ENCODE assay signal across 7 cellular contexts in genomic region chr15:88243895-88244787, GRCh38. TPM values are rescaled to one million over a fixed set of nuclear protein-coding genes. Genes with fewer than 3 reads are reported as not detected.
DNase-seq lines count a peak whose midpoint lies in the region; ATAC-seq and TF ChIP-seq lines count a peak whose summit lies in the region.

No MANE protein-coding gene starts in this region.

- no peak overlapping the region for H3K14ac ChIP-seq in mesenchymal stem cell (ENCODE audit: low read length in 2 of 2)

- no peaks in the 10 kb centered on the region for H3F3A ChIP-seq in DOHH2 (ENCODE audit: control insufficient read depth, insufficient read depth)
- H3F3A ChIP-seq in MM.1S (ENCODE audit: insufficient read depth, low read length): peaks cover 7% of the 10 kb centered on the region; the same call in 1 of the 2 replicates

- H3K27me3 ChIP-seq in DOHH2 (ENCODE audit: control insufficient read depth, low read length) (no peaks in the 10 kb centered on the region), MM.1S (replicated peaks; ENCODE audit: insufficient read depth, low read length) (no peaks in the 10 kb centered on the region), mesenchymal stem cell (ENCODE audit: control insufficient read depth in 1 of 2, insufficient read depth in 1 of 2, low read length in 2 of 2) (peaks cover 0 to 36% of the 10 kb centered on the region in 2 experiments)

- no peak overlapping the region for H2BK5ac ChIP-seq in mesenchymal stem cell (ENCODE audit: low read depth, low read length, poor library complexity, severe bottlenecking)

- H3K79me2 ChIP-seq in DOHH2 (ENCODE audit: control insufficient read depth, low read length): no peaks in the 10 kb centered on the region
- no peaks in the 10 kb centered on the region for H3K79me2 ChIP-seq in MM.1S (ENCODE audit: low read length)

- no peak overlapping the region for H2BK15ac ChIP-seq in mesenchymal stem cell (ENCODE audit: low read depth, poor library complexity, severe bottlenecking)

- H2AFZ ChIP-seq in MM.1S (ENCODE audit: low read length): no peak overlapping the region
- H2AFZ ChIP-seq in mesenchymal stem cell (ENCODE audit: low read depth, low read length): no peak overlapping the region

- no peak overlapping the region for H3K18ac ChIP-seq in mesenchymal stem cell (ENCODE audit: low read depth in 1 of 2, low read length in 2 of 2)

- no peak overlapping the region for H4K8ac ChIP-seq in mesenchymal stem cell (ENCODE audit: low read length)

- no peak overlapping the region for H3K23ac ChIP-seq in mesenchymal stem cell (ENCODE audit: low read length in 2 of 2)

- no peak overlapping the region for H2BK12ac ChIP-seq in mesenchymal stem cell (ENCODE audit: low read length in 2 of 2)

- no peak overlapping the region for H2AK5ac ChIP-seq in mesenchymal stem cell (ENCODE audit: low read length, severe bottlenecking)

- no peak overlapping the region for H2BK120ac ChIP-seq in mesenchymal stem cell (ENCODE audit: low read depth, low read length)

- no peaks in the 10 kb centered on the region for H3K79me1 ChIP-seq in mesenchymal stem cell (replicated peaks; ENCODE audit: low read length, poor library complexity, severe bottlenecking)

- in situ Hi-C loops in astrocyte of the spinal cord (cut with HindIII; ENCODE audit: low sequenced_read_pairs): no loop called here

- no peak overlapping the region for H3K9ac ChIP-seq in MM.1S (ENCODE audit: low read length)
- no peak overlapping the region for H3K9ac ChIP-seq in mesenchymal stem cell (ENCODE audit: low read length)

- H3K9me2 ChIP-seq in DOHH2 (replicated peaks; ENCODE audit: control insufficient read depth, low read length): no peaks in the 10 kb centered on the region
- H3K9me2 ChIP-seq in MM.1S (replicated peaks; ENCODE audit: insufficient read depth, low read length): no peaks in the 10 kb centered on the region

- DNase-seq in MM.1S (peak; percentile 34), astrocyte of the spinal cord (ENCODE audit: low read depth, low spot score) (peak; percentile 5), mesenchymal stem cell (peak; percentile 26), epidermal melanocyte (ENCODE audit: insufficient read length, low spot score) (no peak)

- peak; percentile 44 for ATAC-seq in GM19372 (IDR thresholded peaks at IDR 0.05; ENCODE audit: low read depth, unreplicated experiment)
- ATAC-seq in HG02610 (IDR thresholded peaks at IDR 0.05; ENCODE audit: unreplicated experiment): no peak

- H3K27ac ChIP-seq in DOHH2 (ENCODE audit: low read depth, low read length): no peak overlapping the region
- no peak overlapping the region for H3K27ac ChIP-seq in MM.1S (ENCODE audit: low read length)
- H3K27ac ChIP-seq in mesenchymal stem cell (ENCODE audit: low read length, poor library complexity, severe bottlenecking): no peak overlapping the region

- H3K4me1 ChIP-seq in DOHH2 (ENCODE audit: control insufficient read depth, low read length): peaks cover 15% of the 10 kb centered on the region
- H3K4me1 ChIP-seq in MM.1S (ENCODE audit: low read length): peaks cover 31% of the 10 kb centered on the region
- H3K4me1 ChIP-seq in mesenchymal stem cell (ENCODE audit: control insufficient read depth, insufficient read depth, low read depth, low read length): peaks cover 3% of the 10 kb centered on the region

- no peak overlapping the region for H4K91ac ChIP-seq in mesenchymal stem cell (ENCODE audit: low read length)

- 40% methylated on average over 2 of the region's 2 CpGs for WGBS in mesenchymal stem cell

- H3K4me2 ChIP-seq in DOHH2 (ENCODE audit: low read length) (no peak overlapping the region), MM.1S (ENCODE audit: low read depth, low read length) (no peak overlapping the region), mesenchymal stem cell (ENCODE audit: low read length, poor library complexity, severe bottlenecking) (no peak overlapping the region)

- H3K4me3 ChIP-seq in DOHH2 (ENCODE audit: low read length) (no peak overlapping the region), MM.1S (ENCODE audit: low read length) (no peak overlapping the region), astrocyte of the spinal cord (ENCODE audit: low read depth, low read length) (no peak overlapping the region), mesenchymal stem cell (ENCODE audit: insufficient read depth in 1 of 2, low read depth in 1 of 2, low read length in 2 of 2) (no peak overlapping the region)

- TF ChIP-seq CTCF in DOHH2 (IDR thresholded peaks at IDR 0.05; ENCODE audit: low read depth, low read length, poor library complexity, severe bottlenecking) (peak; percentile 69), MM.1S (IDR thresholded peaks at IDR 0.05; ENCODE audit: low read length) (peak; percentile 76), astrocyte of the spinal cord (IDR thresholded peaks at IDR 0.05; ENCODE audit: low read depth, low read length) (peak; percentile 67)

- H4K20me1 ChIP-seq in DOHH2 (ENCODE audit: control insufficient read depth, insufficient read depth, low read depth, low read length) (no peaks in the 10 kb centered on the region), MM.1S (ENCODE audit: insufficient read depth, low read length) (no peaks in the 10 kb centered on the region)

- H3K36me3 ChIP-seq in DOHH2 (ENCODE audit: control insufficient read depth, low read length) (no peaks in the 10 kb centered on the region), MM.1S (replicated peaks; ENCODE audit: insufficient read depth, low read length) (no peaks in the 10 kb centered on the region), mesenchymal stem cell (ENCODE audit: control insufficient read depth in 1 of 2, insufficient read depth in 2 of 2, low read depth in 1 of 2, low read length in 2 of 2) (no peaks in the 10 kb centered on the region)

- no peaks in the 10 kb centered on the region for H3K9me3 ChIP-seq in DOHH2 (ENCODE audit: control insufficient read depth, insufficient read depth, low read length)
- H3K9me3 ChIP-seq in MM.1S (replicated peaks; ENCODE audit: insufficient read depth, low read length): no peaks in the 10 kb centered on the region
- no peaks in the 10 kb centered on the region for H3K9me3 ChIP-seq in mesenchymal stem cell (ENCODE audit: control insufficient read depth, low read length)

- no peak overlapping the region for H3K4ac ChIP-seq in mesenchymal stem cell (ENCODE audit: low read depth in 1 of 2, low read length in 2 of 2)

RNA-seq across cellular contexts. Expression of gene NTRK3, which starts 12.4 kb away (rescaled TPM):
- polyA plus RNA-seq in mesenchymal stem cell (2013, experiment 1 of 2): 0.30 TPM
- polyA plus RNA-seq in mesenchymal stem cell (2013, experiment 2 of 2): 0.63 TPM
